In genomic region chr19:49691243-49692101, GRCh38 we compare ENCODE assay signal across 8 cellular contexts. TPM values are rescaled to one million over a fixed set of nuclear protein-coding genes. Genes with fewer than 3 reads are reported as not detected.
DNase-seq lines count a peak whose midpoint lies in the region; ATAC-seq and TF ChIP-seq lines count a peak whose summit lies in the region.

No MANE protein-coding gene starts in this region.

- no peak for TF ChIP-seq POLR2A in erythroblast (IDR thresholded peaks at IDR 0.05; ENCODE audit: low read length)

- peaks cover 17% of the 10 kb centered on the region for H3K36me3 ChIP-seq in left ventricle myocardium inferior

- H3K27ac ChIP-seq in left ventricle myocardium inferior (replicated peaks), result peak overlapping the region; percentile 81

- peak overlapping the region; percentile 67 for H3K4me3 ChIP-seq in left ventricle myocardium inferior

- no peak for TF ChIP-seq CTCF in left ventricle myocardium inferior (IDR thresholded peaks at IDR 0.05; ENCODE audit: borderline replicate concordance)

- H3K4me1 ChIP-seq in left ventricle myocardium inferior, result peaks cover 49% of the 10 kb centered on the region

- peaks cover 11% of the 10 kb centered on the region for H3K27me3 ChIP-seq in left ventricle myocardium inferior (ENCODE audit: low read depth)

- no peaks in the 10 kb centered on the region for H3K9me3 ChIP-seq in left ventricle myocardium inferior (replicated peaks)

- ATAC-seq in GM18907 (IDR thresholded peaks at IDR 0.05; ENCODE audit: unreplicated experiment), result no peak

- intact Hi-C loops in left ventricle myocardium inferior (cut with micrococcal nuclease), result no loop called here
- intact Hi-C loops in posterior cingulate gyrus (cut with DNase I), result loop anchor here (10.0 kb wide), 1 partner anchor 113 kb away; no protein-coding TSS in a partner anchor

- DNase-seq in ELR (ENCODE audit: low read depth), result peak; percentile 83
- peak; percentile 86 for DNase-seq in NCI-H2196 (lab: John Stamatoyannopoulos, UW; ENCODE audit: unreplicated experiment)
- peak in 53 of 56 donors; percentile 28 to 82 (median 65) for DNase-seq in amygdala (lab: John Stamatoyannopoulos, UW)
- peak; percentile 68 for DNase-seq in left ventricle myocardium inferior
- peak; percentile 75 to 96 (median 82) for DNase-seq in posterior cingulate gyrus
- no peak for DNase-seq in erythroblast (lab: John Stamatoyannopoulos, UW)
- DNase-seq in T-helper 9 cell, result no peak

RNA-seq across cellular contexts. Expression of gene CPT1C, which starts 0.6 kb away (rescaled TPM):
- total RNA-seq in left ventricle myocardium inferior, result 2.5 TPM

RNA-seq across cellular contexts. Expression of gene ADM5, which starts 2.1 kb away (rescaled TPM):
- total RNA-seq in left ventricle myocardium inferior, result 0.49 TPM

RNA-seq across cellular contexts. Expression of gene PRMT1, which starts 14.4 kb away (rescaled TPM):
- 112 TPM for total RNA-seq in left ventricle myocardium inferior

RNA-seq across cellular contexts. Expression of gene BCL2L12, which starts 25.7 kb away (rescaled TPM):
- 11.4 TPM for total RNA-seq in left ventricle myocardium inferior

RNA-seq across cellular contexts. Expression of gene IRF3, which starts 25.8 kb away (rescaled TPM):
- 34.5 TPM for total RNA-seq in left ventricle myocardium inferior

Comparison
In these comparisons a context has a peak if more than half of its experiments do, and no peak if none do; other contexts are left out.
1. DNase-seq: peak in ELR (single experiment), NCI-H2196 (single experiment), amygdala (53 of 56), left ventricle myocardium inferior (single experiment) and posterior cingulate gyrus (10 of 10); none in erythroblast (0 of 2) and T-helper 9 cell (single experiment).